Comparison of ENCODE assay signal across 2 cellular contexts in genomic region chr14:90674043-90674670, GRCh38.
TF ChIP-seq lines count a peak whose summit lies in the region.

No MANE protein-coding gene starts in this region.

TF ChIP-seq in GM23338, 12 proteins besides CTCF, POLR2A, EP300 and RAD21 (continued from another document):
- TF ChIP-seq ETS1 (IDR thresholded peaks at IDR 0.05) (no peak), ZNF114 (CRISPR knock-in tag; IDR thresholded peaks at IDR 0.05) (no peak), REST (IDR thresholded peaks at IDR 0.05; ENCODE audit: unreplicated experiment) (no peak), STAT1 (IDR thresholded peaks at IDR 0.05; ENCODE audit: unreplicated experiment) (no peak), ZNF331 (CRISPR knock-in tag; IDR thresholded peaks at IDR 0.05; ENCODE audit: low read depth) (no peak), JUNB (IDR thresholded peaks at IDR 0.05; ENCODE audit: unreplicated experiment) (no peak), CREB1 (CRISPR knock-in tag; IDR thresholded peaks at IDR 0.05; ENCODE audit: low read depth) (no peak), POLR2AphosphoS5 (IDR thresholded peaks at IDR 0.05; ENCODE audit: low read depth) (no peak), EZH2 (IDR thresholded peaks at IDR 0.05; ENCODE audit: low read depth, unreplicated experiment) (no peak)
- TF ChIP-seq, protein P1, sequence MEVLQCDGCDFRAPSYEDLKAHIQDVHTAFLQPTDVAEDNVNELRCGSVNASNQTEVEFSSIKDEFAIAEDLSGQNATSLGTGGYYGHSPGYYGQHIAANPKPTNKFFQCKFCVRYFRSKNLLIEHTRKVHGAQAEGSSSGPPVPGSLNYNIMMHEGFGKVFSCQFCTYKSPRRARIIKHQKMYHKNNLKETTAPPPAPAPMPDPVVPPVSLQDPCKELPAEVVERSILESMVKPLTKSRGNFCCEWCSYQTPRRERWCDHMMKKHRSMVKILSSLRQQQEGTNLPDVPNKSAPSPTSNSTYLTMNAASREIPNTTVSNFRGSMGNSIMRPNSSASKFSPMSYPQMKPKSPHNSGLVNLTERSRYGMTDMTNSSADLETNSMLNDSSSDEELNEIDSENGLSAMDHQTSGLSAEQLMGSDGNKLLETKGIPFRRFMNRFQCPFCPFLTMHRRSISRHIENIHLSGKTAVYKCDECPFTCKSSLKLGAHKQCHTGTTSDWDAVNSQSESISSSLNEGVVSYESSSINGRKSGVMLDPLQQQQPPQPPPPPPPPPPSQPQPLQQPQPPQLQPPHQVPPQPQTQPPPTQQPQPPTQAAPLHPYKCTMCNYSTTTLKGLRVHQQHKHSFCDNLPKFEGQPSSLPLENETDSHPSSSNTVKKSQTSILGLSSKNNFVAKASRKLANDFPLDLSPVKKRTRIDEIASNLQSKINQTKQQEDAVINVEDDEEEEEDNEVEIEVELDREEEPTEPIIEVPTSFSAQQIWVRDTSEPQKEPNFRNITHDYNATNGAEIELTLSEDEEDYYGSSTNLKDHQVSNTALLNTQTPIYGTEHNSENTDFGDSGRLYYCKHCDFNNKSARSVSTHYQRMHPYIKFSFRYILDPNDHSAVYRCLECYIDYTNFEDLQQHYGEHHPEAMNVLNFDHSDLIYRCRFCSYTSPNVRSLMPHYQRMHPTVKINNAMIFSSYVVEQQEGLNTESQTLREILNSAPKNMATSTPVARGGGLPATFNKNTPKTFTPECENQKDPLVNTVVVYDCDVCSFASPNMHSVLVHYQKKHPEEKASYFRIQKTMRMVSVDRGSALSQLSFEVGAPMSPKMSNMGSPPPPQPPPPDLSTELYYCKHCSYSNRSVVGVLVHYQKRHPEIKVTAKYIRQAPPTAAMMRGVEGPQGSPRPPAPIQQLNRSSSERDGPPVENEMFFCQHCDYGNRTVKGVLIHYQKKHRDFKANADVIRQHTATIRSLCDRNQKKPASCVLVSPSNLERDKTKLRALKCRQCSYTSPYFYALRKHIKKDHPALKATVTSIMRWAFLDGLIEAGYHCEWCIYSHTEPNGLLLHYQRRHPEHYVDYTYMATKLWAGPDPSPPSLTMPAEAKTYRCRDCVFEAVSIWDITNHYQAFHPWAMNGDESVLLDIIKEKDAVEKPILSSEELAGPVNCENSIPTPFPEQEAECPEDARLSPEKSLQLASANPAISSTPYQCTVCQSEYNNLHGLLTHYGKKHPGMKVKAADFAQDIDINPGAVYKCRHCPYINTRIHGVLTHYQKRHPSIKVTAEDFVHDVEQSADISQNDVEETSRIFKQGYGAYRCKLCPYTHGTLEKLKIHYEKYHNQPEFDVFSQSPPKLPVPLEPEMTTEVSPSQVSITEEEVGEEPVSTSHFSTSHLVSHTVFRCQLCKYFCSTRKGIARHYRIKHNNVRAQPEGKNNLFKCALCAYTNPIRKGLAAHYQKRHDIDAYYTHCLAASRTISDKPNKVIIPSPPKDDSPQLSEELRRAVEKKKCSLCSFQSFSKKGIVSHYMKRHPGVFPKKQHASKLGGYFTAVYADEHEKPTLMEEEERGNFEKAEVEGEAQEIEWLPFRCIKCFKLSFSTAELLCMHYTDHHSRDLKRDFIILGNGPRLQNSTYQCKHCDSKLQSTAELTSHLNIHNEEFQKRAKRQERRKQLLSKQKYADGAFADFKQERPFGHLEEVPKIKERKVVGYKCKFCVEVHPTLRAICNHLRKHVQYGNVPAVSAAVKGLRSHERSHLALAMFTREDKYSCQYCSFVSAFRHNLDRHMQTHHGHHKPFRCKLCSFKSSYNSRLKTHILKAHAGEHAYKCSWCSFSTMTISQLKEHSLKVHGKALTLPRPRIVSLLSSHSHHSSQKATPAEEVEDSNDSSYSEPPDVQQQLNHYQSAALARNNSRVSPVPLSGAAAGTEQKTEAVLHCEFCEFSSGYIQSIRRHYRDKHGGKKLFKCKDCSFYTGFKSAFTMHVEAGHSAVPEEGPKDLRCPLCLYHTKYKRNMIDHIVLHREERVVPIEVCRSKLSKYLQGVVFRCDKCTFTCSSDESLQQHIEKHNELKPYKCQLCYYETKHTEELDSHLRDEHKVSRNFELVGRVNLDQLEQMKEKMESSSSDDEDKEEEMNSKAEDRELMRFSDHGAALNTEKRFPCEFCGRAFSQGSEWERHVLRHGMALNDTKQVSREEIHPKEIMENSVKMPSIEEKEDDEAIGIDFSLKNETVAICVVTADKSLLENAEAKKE (CRISPR knock-in tag; IDR thresholded peaks at IDR 0.05) = no peak

TF ChIP-seq in H1, 55 proteins besides CTCF, POLR2A, EP300 and RAD21 (continued from another document):
- TF ChIP-seq TAF1 (IDR thresholded peaks at IDR 0.05; ENCODE audit: low read depth, low read length) = no peak
